18 cellular contexts compared by ENCODE assay signal in the genomic region with DNA sequence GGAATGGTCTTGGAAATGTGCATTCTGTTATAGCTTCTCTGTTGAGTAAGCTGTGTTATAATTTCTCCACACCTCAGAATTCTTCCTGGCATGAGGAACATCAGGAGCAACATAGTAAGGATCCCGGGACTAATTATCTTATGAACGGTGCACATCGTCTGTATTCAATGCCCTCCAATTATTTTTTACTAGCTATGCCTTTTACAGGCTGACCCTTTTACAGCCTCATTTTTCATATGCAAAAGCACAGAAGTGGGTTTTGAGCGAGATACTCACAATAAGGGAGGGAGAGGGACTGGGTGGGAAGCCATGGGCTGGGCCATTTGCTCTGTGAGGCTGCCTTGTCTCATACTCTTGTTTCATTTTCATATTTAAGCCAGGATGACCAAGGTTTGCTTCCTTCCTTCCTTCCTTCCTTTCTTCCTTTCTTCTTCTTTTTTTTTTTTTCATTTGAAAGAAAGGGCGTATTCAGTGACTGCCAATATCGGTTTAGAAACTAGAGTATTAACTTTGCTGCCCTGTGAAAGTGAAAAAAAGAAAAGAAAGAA.
DNase-seq lines count a peak whose midpoint lies in the region; ATAC-seq and TF ChIP-seq lines count a peak whose summit lies in the region.
"Had no signal": no experiment of that assay in that cellular context is flagged by ENCODE, and none has a peak within 500 bp of the region (broad histone marks: within the 10 kb centered on the region; RNA-seq: fewer than 3 reads in every experiment).

No MANE protein-coding gene starts in this region.

- H3K4me1 ChIP-seq in Loucy (ENCODE audit: insufficient read depth, low read length, poor library complexity, severe bottlenecking) (peaks cover 46% of the 10 kb centered on the region), spleen (peaks cover 8 to 67% (median 29%) of the 10 kb centered on the region in 6 donors)
- H3K4me1 ChIP-seq: adrenal gland, parathyroid adenoma had no signal

- no peaks in the 10 kb centered on the region for H3K79me2 ChIP-seq in Loucy (ENCODE audit: insufficient read depth, low read length)
- H3K79me2 ChIP-seq: parathyroid adenoma had no signal

- H3K36me3 ChIP-seq in Loucy (ENCODE audit: insufficient read depth, low read length) (no peaks in the 10 kb centered on the region), spleen (no peaks in the 10 kb centered on the region)
- H3K36me3 ChIP-seq: adrenal gland, vagina had no signal

- H3K27ac ChIP-seq in dorsolateral prefrontal cortex (peak overlapping the region in 40 of 59 donors; percentile 1 to 75 (median 48)), spleen (peak overlapping the region in 6 of 8 donors; percentile 16 to 58 (median 54))
- H3K27ac ChIP-seq: adrenal gland, parathyroid adenoma, vagina had no signal

- H3K4me2 ChIP-seq in Loucy (ENCODE audit: low read depth, low read length, poor library complexity, severe bottlenecking) = peak overlapping the region; percentile 1

- H3F3A ChIP-seq in Loucy (ENCODE audit: low read depth) = peaks cover 6% of the 10 kb centered on the region; the same call in 1 of the 2 replicates

- TF ChIP-seq CTCF in Loucy (conservative IDR thresholded peaks at IDR 0.05; ENCODE audit: low read length) (no peak), dorsolateral prefrontal cortex (IDR thresholded peaks at IDR 0.05 in 54 of 56, conservative IDR thresholded peaks at IDR 0.05 in 2 of 56; ENCODE audit: low read depth in 1 of 56, partially characterized antibody in 56 of 56) (no peak), spleen (IDR thresholded peaks at IDR 0.05 in 8 of 11, conservative IDR thresholded peaks at IDR 0.05 in 3 of 11) (no peak)

- DNase-seq in dorsolateral prefrontal cortex (no peak), spleen (no peak), NCI-H774 (lab: John Stamatoyannopoulos, UW) (no peak), occipital lobe (lab: John Stamatoyannopoulos, UW) (no peak)
- DNase-seq: activated effector memory CD4-positive, alpha-beta T cell treated with Interleukin-2 at 50 U/mL for 16 hours; adrenal gland; cerebellar nuclear complex; effector memory CD8-positive, alpha-beta T cell; naive B cell; NCI-H2029; NCI-H446 treated with DMSO at 0.1 percent for 48 hours; stimulated activated CD4-positive, alpha-beta T cell treated with anti-CD3 and anti-CD28 coated beads, Interleukin-2, amount 100 ng/mL, for 48 hours; T-helper 2 cell had no signal

- H3K9me3 ChIP-seq in Loucy (ENCODE audit: insufficient read depth, low read depth, low read length) = no peaks in the 10 kb centered on the region
- H3K9me3 ChIP-seq in spleen = no peaks in the 10 kb centered on the region
- H3K9me3 ChIP-seq: adrenal gland, vagina had no signal

- no peaks in the 10 kb centered on the region for H4K20me1 ChIP-seq in Loucy (ENCODE audit: insufficient read depth, low read length, poor library complexity, severe bottlenecking)

- no peaks in the 10 kb centered on the region for H3K27me3 ChIP-seq in Loucy (ENCODE audit: insufficient read depth, low read length, poor library complexity, severe bottlenecking)
- no peaks in the 10 kb centered on the region for H3K27me3 ChIP-seq in dorsolateral prefrontal cortex
- H3K27me3 ChIP-seq in spleen (replicated peaks in 1 of 7) = no peaks in the 10 kb centered on the region
- H3K27me3 ChIP-seq: adrenal gland, vagina had no signal

- H3K9me2 ChIP-seq in Loucy (replicated peaks; ENCODE audit: low read depth, low read length) = no peaks in the 10 kb centered on the region

- ATAC-seq in GM21390 (IDR thresholded peaks at IDR 0.05; ENCODE audit: unreplicated experiment) = peak; percentile 55
- no peak for ATAC-seq in HG03442 (IDR thresholded peaks at IDR 0.05; ENCODE audit: unreplicated experiment)
- ATAC-seq: effector memory CD8-positive, alpha-beta T cell had no signal

- H3K9ac ChIP-seq in Loucy (ENCODE audit: low read depth, low read length, poor library complexity, severe bottlenecking) = no peak overlapping the region
- H3K9ac ChIP-seq: parathyroid adenoma had no signal

- H3K4me3 ChIP-seq in Loucy (ENCODE audit: low read length, poor library complexity, severe bottlenecking) (no peak overlapping the region), dorsolateral prefrontal cortex (peak overlapping the region in 25 of 59 donors; percentile 0 to 40 (median 21)), spleen (peak overlapping the region in 2 of 8 donors; percentile 5 to 14)
- H3K4me3 ChIP-seq: adrenal gland, vagina had no signal

- WGBS in spleen, 5 donors = 69 to 72% (median 70%) methylated on average over 6 of the region's 6 CpGs

- H2AFZ ChIP-seq in Loucy (ENCODE audit: low read length) = no peak overlapping the region
- H2AFZ ChIP-seq: parathyroid adenoma had no signal

- TF ChIP-seq POLR2A in spleen (IDR thresholded peaks at IDR 0.05) = no peak

- intact Hi-C loops in dorsolateral prefrontal cortex (cut with DNase I) = no loop called here
- intact Hi-C loops in spleen (cut with DNase I; ENCODE audit: low total_unique reads) = no loop called here
